In genomic region chr19:829129-829758, GRCh38 we compare ENCODE assay signal across 18 cellular contexts. TPM values are rescaled to one million over a fixed set of nuclear protein-coding genes. Genes with fewer than 3 reads are reported as not detected.
DNase-seq lines count a peak whose midpoint lies in the region; ATAC-seq, FAIRE-seq and TF ChIP-seq lines count a peak whose summit lies in the region.
"Had no signal": no experiment of that assay in that cellular context is flagged by ENCODE, and none has a peak within 500 bp of the region (broad histone marks: within the 10 kb centered on the region; RNA-seq: fewer than 3 reads in every experiment).

No MANE protein-coding gene starts in this region.

- DNase-seq in SIG-M5 treated with dmso at 0.1 percent for 504 hours (lab: John Stamatoyannopoulos, UW; ENCODE audit: unreplicated experiment) (peak; percentile 57), SIG-M5 (lab: John Stamatoyannopoulos, UW) (no peak), NB4 (ENCODE audit: low read depth) (peak; percentile 48), K562 (ENCODE audit: extremely low read depth in 1 of 4, low spot score in 3 of 4) (no peak), spleen (peak; percentile 30), NCI-H187 treated with DMSO at 0.1 percent for 48 hours (lab: John Stamatoyannopoulos, UW) (no peak), glomerular visceral epithelial cell (ENCODE audit: extremely low spot score) (no peak)
- DNase-seq in activated CD4-positive, alpha-beta T cell treated with anti-CD3 and anti-CD28 coated beads, Interleukin-2, amount 50 U/mL, for 48 hours = no peak
- DNase-seq: 8988T; AML-193; CD4-positive, alpha-beta memory T cell; DMS79; HCEC 1CT; HFFc6 had no signal

- H3K27ac ChIP-seq in K562 (ENCODE audit: extremely low read depth, low read depth, low read length) (no peak overlapping the region), spleen (no peak overlapping the region)
- H3K27ac ChIP-seq: C4-2B had no signal

- BruUV-seq in K562 (replicated peaks; lab: Mats Ljungman, UMichigan) = no TSS peak

- H3K9me3 ChIP-seq in K562 (replicated peaks; ENCODE audit: control insufficient read depth, insufficient read depth, low read depth, low read length) (no peaks in the 10 kb centered on the region), spleen (no peaks in the 10 kb centered on the region)

- H3K4me1 ChIP-seq in K562 (replicated peaks in 1 of 2; ENCODE audit: control insufficient read depth in 2 of 2, insufficient read depth in 2 of 2, low read length in 2 of 2) = peaks cover 1 to 55% of the 10 kb centered on the region in 2 experiments; a peak in 4 of 5 replicates
- H3K4me1 ChIP-seq in spleen = peaks cover 0 to 62% (median 15%) of the 10 kb centered on the region in 6 donors

- CTCF ChIA-PET in K562 (lab: Yijun Ruan, JAX; ENCODE audit: low intra/inter-chr PET ratio) = interaction anchor here (1.2 kb wide), 1 partner anchor 59 kb away, joined by 3 read pairs; no protein-coding TSS in a partner anchor

- H3K36me3 ChIP-seq in K562 (ENCODE audit: control insufficient read depth, insufficient read depth, low read length) (no peaks in the 10 kb centered on the region), spleen (no peaks in the 10 kb centered on the region)

- H2AFZ ChIP-seq in K562 (ENCODE audit: low read depth, low read length) = no peak overlapping the region

- TF ChIP-seq EP300 in K562 (IDR thresholded peaks at IDR 0.05; ENCODE audit: low read length) = no peak

- POLR2A ChIA-PET in K562 (lab: Yijun Ruan, JAX) = no interaction called here

- no peak for ATAC-seq in K562

- in situ Hi-C loops in K562 (cut with MboI) = no loop called here

- TF ChIP-seq POLR2A in NB4 (IDR thresholded peaks at IDR 0.05; ENCODE audit: extremely low read depth, insufficient read length) (no peak), K562 (conservative IDR thresholded peaks at IDR 0.05) (no peak), spleen (IDR thresholded peaks at IDR 0.05) (no peak)

- WGBS in K562 (ENCODE audit: insufficient coverage, low coverage, missing lambda C conversion rate) = 67% methylated on average over 16 of the region's 18 CpGs
- WGBS in spleen, 5 donors = 53 to 77% (median 68%) methylated on average over 14 to 18 of the region's 18 CpGs

- no peak for FAIRE-seq in K562 (lab: Jason Lieb, UNC)
- FAIRE-seq: GM12892, H1 had no signal

- H3K9me1 ChIP-seq in K562 (ENCODE audit: control insufficient read depth, insufficient read depth, low read length) = no peaks in the 10 kb centered on the region

- no peaks in the 10 kb centered on the region; the same call in 2 of the 3 replicates for H3K79me2 ChIP-seq in K562 (ENCODE audit: control insufficient read depth, insufficient read depth, low read length)

- intact Hi-C loops in K562 (cut with micrococcal nuclease) = no loop called here
- intact Hi-C loops in spleen (cut with DNase I; ENCODE audit: low total_unique reads) = no loop called here

- H3K27me3 ChIP-seq in K562 (ENCODE audit: control insufficient read depth in 2 of 2, insufficient read depth in 2 of 2, low read length in 2 of 2) (no peaks in the 10 kb centered on the region), spleen (replicated peaks in 1 of 7) (peaks cover 0 to 45% (median 5%) of the 10 kb centered on the region in 7 donors)

- no peaks in the 10 kb centered on the region for H4K20me1 ChIP-seq in K562 (replicated peaks; ENCODE audit: control insufficient read depth, insufficient read depth, low read length)

- TF ChIP-seq CTCF in NB4 (IDR thresholded peaks at IDR 0.05; ENCODE audit: low read depth, low read length) (no peak), K562 (IDR thresholded peaks at IDR 0.05 in 2 of 3, conservative IDR thresholded peaks at IDR 0.05 in 1 of 3; ENCODE audit: insufficient read depth in 2 of 3, low read depth in 1 of 3, low read length in 3 of 3) (no peak), spleen (IDR thresholded peaks at IDR 0.05 in 8 of 11, conservative IDR thresholded peaks at IDR 0.05 in 3 of 11) (no peak)

- no peak for TF ChIP-seq RAD21 in K562 (CRISPR knock-in tag; conservative IDR thresholded peaks at IDR 0.05 in 1 of 2, IDR thresholded peaks at IDR 0.05 in 1 of 2)

- no peak overlapping the region for H3K4me2 ChIP-seq in K562 (ENCODE audit: insufficient read depth, low read length)

- peak overlapping the region; percentile 69 for H3K4me3 ChIP-seq in NB4 (ENCODE audit: low read depth, low read length)
- H3K4me3 ChIP-seq in K562 = no peak overlapping the region
- H3K4me3 ChIP-seq in spleen = no peak overlapping the region

- H3K9ac ChIP-seq in K562 (ENCODE audit: insufficient read depth in 1 of 2, low read depth in 2 of 2, low read length in 2 of 2) = peak overlapping the region in 1 of 2 experiments; percentile 78; a peak in 2 of 4 replicates

RNA-seq across cellular contexts. Expression of gene AZU1, which starts 1.6 kb away (rescaled TPM):
- 3.4 and 6.7 TPM in 2 replicates for total RNA-seq in K562 (2011; cell fraction: chromatin; rRNA removed; ENCODE audit: low replicate concordance)
- 4.3 and 4.6 TPM in 2 replicates for total RNA-seq in K562 (2011; cell fraction: nucleolus; rRNA removed)
- total RNA-seq in K562 (2011; cell fraction: nucleoplasm; rRNA removed) = 3.1 and 6.0 TPM in 2 replicates
- 0.33 and 0.73 TPM in 2 replicates for total RNA-seq in K562 (2014; rRNA removed)
- not detected in 2 replicates for total RNA-seq in K562 (2014; rRNA removed; fragmentation: Illumina TruSeq; extraction: Trizol)
- total RNA-seq in K562 (2015; rRNA removed; fragmentation: Illumina TruSeq; extraction: Trizol) = 0.19 and 0.29 TPM in 2 replicates
- 1.4 and 1.7 TPM in 2 replicates for total RNA-seq in K562 (2021)
- polyA plus RNA-seq in K562 (2011; rRNA removed) = 0.39 and 0.87 TPM in 2 replicates
- polyA plus RNA-seq in K562 (2011; cell fraction: cytosol; rRNA removed) = 0.60 and 0.94 TPM in 2 replicates
- polyA plus RNA-seq in K562 (2011; cell fraction: nucleus; rRNA removed) = 6.4 and 9.5 TPM in 2 replicates
- 1.5 and 9.7 TPM in 2 replicates for polyA plus RNA-seq in K562 (2012)
- polyA plus RNA-seq in K562 (2014; fragmentation: Illumina TruSeq; extraction: Trizol) = 0.45 and 0.51 TPM in 2 replicates
- polyA plus RNA-seq in K562 (2014; fragmentation: Nextera tagmentation; extraction: Ambion mirVana) = not detected
- polyA plus RNA-seq in K562 (2014; rRNA removed) = 1.9 and 3.3 TPM in 2 replicates
- polyA minus RNA-seq in K562 (2011; rRNA and poly(A)+ RNA removed) = not detected in 2 replicates
- polyA minus RNA-seq in K562 (2011; cell fraction: cytosol; rRNA and poly(A)+ RNA removed) = 1.1 TPM in 1 of 2 replicates, not detected in the other
- 0.78 and 0.81 TPM in 2 replicates for polyA minus RNA-seq in K562 (2011; cell fraction: nucleus; rRNA and poly(A)+ RNA removed)
- total RNA-seq in spleen = 10 to 100 TPM in 3 of 7 donors, 1 to 10 TPM in 4; 3.1 to 69.7 (median 9.6) TPM
- 1 to 10 TPM; 1.7 to 7.6 (median 4.2) TPM for polyA plus RNA-seq in spleen
- total RNA-seq: CD4-positive, alpha-beta memory T cell; G401; HFFc6 had no signal
- polyA plus RNA-seq: CD4-positive, alpha-beta memory T cell had no signal

RNA-seq across cellular contexts. Expression of gene PLPPR3, which starts 7.5 kb away (rescaled TPM):
- 6.7 and 37.1 TPM in 2 replicates for total RNA-seq in K562 (2011; cell fraction: chromatin; rRNA removed; ENCODE audit: low replicate concordance)
- 62.2 and 83.4 TPM in 2 replicates for total RNA-seq in K562 (2011; cell fraction: nucleolus; rRNA removed)
- total RNA-seq in K562 (2011; cell fraction: nucleoplasm; rRNA removed) = 28.0 and 30.4 TPM in 2 replicates
- total RNA-seq in K562 (2014; rRNA removed) (28.6 and 30.5 TPM in 2 replicates), K562 (2014; rRNA removed; fragmentation: Illumina TruSeq; extraction: Trizol) (1.8 and 2.3 TPM in 2 replicates), K562 (2015; rRNA removed; fragmentation: Illumina TruSeq; extraction: Trizol) (8.6 and 10.1 TPM in 2 replicates), K562 (2021) (40.4 and 48.2 TPM in 2 replicates), spleen (under 1 TPM in 5 of 7 donors, not detected in 2; 0.27 to 0.79 (median 0.43) TPM)
- polyA plus RNA-seq in K562 (2011; rRNA removed) (12.8 and 19.0 TPM in 2 replicates), K562 (2014; fragmentation: Illumina TruSeq; extraction: Trizol) (2.2 and 7.8 TPM in 2 replicates), K562 (2014; fragmentation: Nextera tagmentation; extraction: Ambion mirVana) (under 1 TPM; 0.01 to 0.08 TPM), K562 (2014; rRNA removed) (19.4 and 21.8 TPM in 2 replicates), spleen (under 1 TPM in 1 of 3 donors, not detected in 2; 0.03 TPM)
- 25.3 and 82.8 TPM in 2 replicates for polyA plus RNA-seq in K562 (2011; cell fraction: cytosol; rRNA removed)
- polyA plus RNA-seq in K562 (2011; cell fraction: nucleus; rRNA removed) = 24.4 and 43.1 TPM in 2 replicates
- polyA plus RNA-seq in K562 (2012) = 23.2 and 35.5 TPM in 2 replicates
- 9.9 and 23.4 TPM in 2 replicates for polyA minus RNA-seq in K562 (2011; rRNA and poly(A)+ RNA removed)
- 46.2 and 51.7 TPM in 2 replicates for polyA minus RNA-seq in K562 (2011; cell fraction: cytosol; rRNA and poly(A)+ RNA removed)
- 7.9 and 8.1 TPM in 2 replicates for polyA minus RNA-seq in K562 (2011; cell fraction: nucleus; rRNA and poly(A)+ RNA removed)
- total RNA-seq: CD4-positive, alpha-beta memory T cell had no signal
- polyA plus RNA-seq: CD4-positive, alpha-beta memory T cell had no signal

RNA-seq across cellular contexts. Expression of gene PRTN3, which starts 11.6 kb away (rescaled TPM):
- total RNA-seq in K562 (2011; cell fraction: chromatin; rRNA removed; ENCODE audit: low replicate concordance) = not detected in 2 replicates
- 0.50 TPM in 1 of 2 replicates, not detected in the other for total RNA-seq in K562 (2011; cell fraction: nucleolus; rRNA removed)
- 0.37 TPM in 1 of 2 replicates, not detected in the other for total RNA-seq in K562 (2011; cell fraction: nucleoplasm; rRNA removed)
- total RNA-seq in K562 (2014; rRNA removed) (0.14 and 0.69 TPM in 2 replicates), K562 (2014; rRNA removed; fragmentation: Illumina TruSeq; extraction: Trizol) (0.19 TPM in 1 of 2 replicates, not detected in the other), K562 (2015; rRNA removed; fragmentation: Illumina TruSeq; extraction: Trizol) (0.36 and 0.41 TPM in 2 replicates), K562 (2021) (0.60 and 0.86 TPM in 2 replicates), spleen (100 to 1,000 TPM in 1 of 7 donors, 10 to 100 TPM in 3, 1 to 10 TPM in 3; 2.8 to 168 (median 11.7) TPM)
- polyA plus RNA-seq in K562 (2011; rRNA removed) (0.60 and 1.4 TPM in 2 replicates), K562 (2014; fragmentation: Illumina TruSeq; extraction: Trizol) (0.25 and 0.43 TPM in 2 replicates), K562 (2014; fragmentation: Nextera tagmentation; extraction: Ambion mirVana) (not detected), K562 (2014; rRNA removed) (0.50 TPM in 1 of 2 replicates, not detected in the other), spleen (1 to 10 TPM in 2 of 3 donors, under 1 TPM in 1; 0.89 to 3.3 (median 1.3) TPM)
- polyA plus RNA-seq in K562 (2011; cell fraction: cytosol; rRNA removed) = 3.3 and 5.8 TPM in 2 replicates
- 1.3 and 1.6 TPM in 2 replicates for polyA plus RNA-seq in K562 (2011; cell fraction: nucleus; rRNA removed)
- polyA plus RNA-seq in K562 (2012) = 0.55 and 1.3 TPM in 2 replicates
- polyA minus RNA-seq in K562 (2011; rRNA and poly(A)+ RNA removed) = not detected in 2 replicates
- polyA minus RNA-seq in K562 (2011; cell fraction: cytosol; rRNA and poly(A)+ RNA removed) = 1.4 TPM in 1 of 2 replicates, not detected in the other
- polyA minus RNA-seq in K562 (2011; cell fraction: nucleus; rRNA and poly(A)+ RNA removed) = not detected in 2 replicates
- total RNA-seq: CD4-positive, alpha-beta memory T cell; G401; HFFc6 had no signal
- polyA plus RNA-seq: CD4-positive, alpha-beta memory T cell had no signal

RNA-seq across cellular contexts. Expression of gene ELANE, which starts 22.9 kb away (rescaled TPM):
- total RNA-seq in K562 (2011; cell fraction: chromatin; rRNA removed; ENCODE audit: low replicate concordance) = not detected in 2 replicates
- not detected in 2 replicates for total RNA-seq in K562 (2011; cell fraction: nucleolus; rRNA removed)
- not detected in 2 replicates for total RNA-seq in K562 (2011; cell fraction: nucleoplasm; rRNA removed)
- total RNA-seq in K562 (2014; rRNA removed) (0.37 TPM in 1 of 2 replicates, not detected in the other), K562 (2014; rRNA removed; fragmentation: Illumina TruSeq; extraction: Trizol) (not detected in 2 replicates), K562 (2015; rRNA removed; fragmentation: Illumina TruSeq; extraction: Trizol) (not detected in 2 replicates), K562 (2021) (not detected in 2 replicates), spleen (100 to 1,000 TPM in 1 of 7 donors, 10 to 100 TPM in 4, 1 to 10 TPM in 2; 3.9 to 137 (median 17.0) TPM)
- polyA plus RNA-seq in K562 (2011; rRNA removed) (not detected in 2 replicates), K562 (2014; fragmentation: Illumina TruSeq; extraction: Trizol) (not detected in 2 replicates), K562 (2014; fragmentation: Nextera tagmentation; extraction: Ambion mirVana) (not detected), K562 (2014; rRNA removed) (not detected in 2 replicates), spleen (1 to 10 TPM; 2.8 to 6.7 (median 5.4) TPM)
- not detected in 2 replicates for polyA plus RNA-seq in K562 (2011; cell fraction: cytosol; rRNA removed)
- not detected in 2 replicates for polyA plus RNA-seq in K562 (2011; cell fraction: nucleus; rRNA removed)
- not detected in 2 replicates for polyA plus RNA-seq in K562 (2012)
- not detected in 2 replicates for polyA minus RNA-seq in K562 (2011; rRNA and poly(A)+ RNA removed)
- polyA minus RNA-seq in K562 (2011; cell fraction: cytosol; rRNA and poly(A)+ RNA removed) = not detected in 2 replicates
- not detected in 2 replicates for polyA minus RNA-seq in K562 (2011; cell fraction: nucleus; rRNA and poly(A)+ RNA removed)
- total RNA-seq: CD4-positive, alpha-beta memory T cell; G401; H1 had no signal
- polyA plus RNA-seq: CD4-positive, alpha-beta memory T cell; H1 had no signal

RNA-seq across cellular contexts. Expression of gene CFD, which starts 30.2 kb away (rescaled TPM):
- total RNA-seq in K562 (2011; cell fraction: chromatin; rRNA removed; ENCODE audit: low replicate concordance) = 11.2 and 25.3 TPM in 2 replicates
- total RNA-seq in K562 (2011; cell fraction: nucleolus; rRNA removed) = 23.0 and 26.8 TPM in 2 replicates
- 13.6 and 23.8 TPM in 2 replicates for total RNA-seq in K562 (2011; cell fraction: nucleoplasm; rRNA removed)
- total RNA-seq in K562 (2014; rRNA removed) (59.4 and 80.2 TPM in 2 replicates), K562 (2014; rRNA removed; fragmentation: Illumina TruSeq; extraction: Trizol) (3.1 TPM in 2 replicates), K562 (2015; rRNA removed; fragmentation: Illumina TruSeq; extraction: Trizol) (7.6 and 9.6 TPM in 2 replicates), K562 (2021) (49.3 and 50.9 TPM in 2 replicates), spleen (10 to 100 TPM; 11.3 to 59.5 (median 26.2) TPM)
- polyA plus RNA-seq in K562 (2011; rRNA removed) (8.5 and 12.1 TPM in 2 replicates), K562 (2014; fragmentation: Illumina TruSeq; extraction: Trizol) (2.6 and 3.6 TPM in 2 replicates), K562 (2014; fragmentation: Nextera tagmentation; extraction: Ambion mirVana) (under 1 TPM; 0.52 to 0.63 TPM), K562 (2014; rRNA removed) (52.0 and 54.1 TPM in 2 replicates), spleen (10 to 100 TPM in 2 of 3 donors, 1 to 10 TPM in 1; 6.6 to 25.3 (median 18.4) TPM)
- 26.8 and 158 TPM in 2 replicates for polyA plus RNA-seq in K562 (2011; cell fraction: cytosol; rRNA removed)
- polyA plus RNA-seq in K562 (2011; cell fraction: nucleus; rRNA removed) = 8.1 and 19.5 TPM in 2 replicates
- 35.9 and 45.0 TPM in 2 replicates for polyA plus RNA-seq in K562 (2012)
- 1.4 and 2.4 TPM in 2 replicates for polyA minus RNA-seq in K562 (2011; rRNA and poly(A)+ RNA removed)
- 20.8 and 31.8 TPM in 2 replicates for polyA minus RNA-seq in K562 (2011; cell fraction: cytosol; rRNA and poly(A)+ RNA removed)
- 6.1 and 7.4 TPM in 2 replicates for polyA minus RNA-seq in K562 (2011; cell fraction: nucleus; rRNA and poly(A)+ RNA removed)

Comparison
In these comparisons a context has a peak if more than half of its experiments do, and no peak if none do; other contexts are left out.
1. DNase-seq: peak in SIG-M5 treated with dmso at 0.1 percent for 504 hours (single experiment), NB4 (single experiment) and spleen (single experiment); none in SIG-M5 (single experiment), K562 (0 of 4), NCI-H187 treated with DMSO at 0.1 percent for 48 hours (single experiment), activated CD4-positive, alpha-beta T cell treated with anti-CD3 and anti-CD28 coated beads, Interleukin-2, amount 50 U/mL, for 48 hours (0 of 2) and glomerular visceral epithelial cell (single experiment).